1 cellular context compared by ENCODE assay signal in genomic region chr1:210263963-210264362, GRCh38.
TF ChIP-seq lines count a peak whose summit lies in the region.

No MANE protein-coding gene starts in this region.

TF ChIP-seq in H1, 55 proteins besides CTCF, POLR2A, EP300 and RAD21 (continued from another document):
- TF ChIP-seq CHD7 (IDR thresholded peaks at IDR 0.05; ENCODE audit: insufficient replicate concordance, low read length) (no peak), HDAC2 (IDR thresholded peaks at IDR 0.05; ENCODE audit: borderline replicate concordance in 1 of 2, low read depth in 2 of 2, low read length in 2 of 2) (no peak), SUZ12 (IDR thresholded peaks at IDR 0.05; ENCODE audit: low read length) (no peak), CBX5 (IDR thresholded peaks at IDR 0.05; ENCODE audit: low read depth, low read length) (no peak), MAX (IDR thresholded peaks at IDR 0.05) (no peak), NANOG (IDR thresholded peaks at IDR 0.05; ENCODE audit: insufficient read depth, low read depth, low read length, poor library complexity, severe bottlenecking) (no peak), JUND (IDR thresholded peaks at IDR 0.05; ENCODE audit: low read length) (no peak), BCL11A (IDR thresholded peaks at IDR 0.05; ENCODE audit: low read depth in 2 of 2, low read length in 2 of 2) (no peak), TAF7 (optimal IDR thresholded peaks at IDR 0.05; ENCODE audit: borderline replicate concordance, low read depth, low read length) (no peak), HDAC6 (IDR thresholded peaks at IDR 0.05; ENCODE audit: low read depth, low read length) (no peak), CEBPB (IDR thresholded peaks at IDR 0.05; ENCODE audit: low read depth, low read length) (no peak), RNF2 (IDR thresholded peaks at IDR 0.05; ENCODE audit: borderline replicate concordance, low read depth, low read length, missing control alignments, poor library complexity, severe bottlenecking) (no peak), KDM1A (IDR thresholded peaks at IDR 0.05; ENCODE audit: borderline replicate concordance, low read length) (no peak)
